Comparison of ENCODE assay signal across 8 cellular contexts in genomic region chr6:28953039-28953872, GRCh38. TPM values are rescaled to one million over a fixed set of nuclear protein-coding genes. Genes with fewer than 3 reads are reported as not detected.
DNase-seq lines count a peak whose midpoint lies in the region; ATAC-seq, FAIRE-seq and TF ChIP-seq lines count a peak whose summit lies in the region.

No MANE protein-coding gene starts in this region.

- no peaks in the 10 kb centered on the region for H3K9me3 ChIP-seq in DND-41 (ENCODE audit: insufficient read depth, low read length, severe bottlenecking)
- H3K9me3 ChIP-seq in mononuclear cell (ENCODE audit: low read depth, low read length), result no peaks in the 10 kb centered on the region

- no peak for ATAC-seq in DND-41 (ENCODE audit: insufficient read depth, low read depth)
- peak; percentile 82 for ATAC-seq in HG02798 (IDR thresholded peaks at IDR 0.05; ENCODE audit: poor library complexity, unreplicated experiment)
- peak; percentile 54 for ATAC-seq in effector memory CD8-positive, alpha-beta T cell (replicated peaks)
- peak; percentile 74 to 83 for ATAC-seq in stimulated activated naive B cell treated with anti-CD40 and anti-IgM and Interleukin-4, amounts not matched to agents 10 μg/mL and 1 μg/mL and 100 μg/mL, for 72 hours (replicated peaks)

- H3K4me2 ChIP-seq in DND-41 (ENCODE audit: insufficient read depth, low read length), result no peak overlapping the region

- no peaks in the 10 kb centered on the region for H4K20me1 ChIP-seq in DND-41 (ENCODE audit: insufficient read depth, low read length)

- peak overlapping the region; percentile 79 to 93 for H3K27ac Mint-ChIP-seq in effector memory CD8-positive, alpha-beta T cell
- H3K27ac Mint-ChIP-seq in stimulated activated naive B cell treated with anti-CD40 and anti-IgM and Interleukin-4, amounts not matched to agents 10 μg/mL and 1 μg/mL and 100 μg/mL, for 72 hours, result peak overlapping the region; percentile 93

- FAIRE-seq in D721Med (lab: Jason Lieb, UNC), result no peak

- no peak overlapping the region for H2AFZ ChIP-seq in DND-41 (ENCODE audit: low read depth, low read length)

- no peaks in the 10 kb centered on the region for H3K36me3 ChIP-seq in DND-41 (ENCODE audit: insufficient read depth, low read length)

- H3K9me3 Mint-ChIP-seq in effector memory CD8-positive, alpha-beta T cell, result no peaks in the 10 kb centered on the region
- peaks cover 4 to 5% of the 10 kb centered on the region in 2 donors for H3K9me3 Mint-ChIP-seq in stimulated activated naive B cell treated with anti-CD40 and anti-IgM and Interleukin-4, amounts not matched to agents 10 μg/mL and 1 μg/mL and 100 μg/mL, for 72 hours

- H3K4me1 ChIP-seq in DND-41 (ENCODE audit: insufficient read depth, low read length), result no peaks in the 10 kb centered on the region
- H3K4me1 ChIP-seq in mononuclear cell (ENCODE audit: insufficient read depth, low read length), result peaks cover 12% of the 10 kb centered on the region

- no peak overlapping the region for H3K4me3 ChIP-seq in DND-41 (ENCODE audit: low read depth in 1 of 2, low read length in 2 of 2)
- H3K4me3 ChIP-seq in mononuclear cell (ENCODE audit: low read length), result peak overlapping the region; percentile 12

- no peak overlapping the region for H3K9ac ChIP-seq in DND-41 (ENCODE audit: low read depth, low read length)

- peaks cover 13 to 14% of the 10 kb centered on the region in 2 donors for H3K4me1 Mint-ChIP-seq in effector memory CD8-positive, alpha-beta T cell (ENCODE audit: low read depth in 2 of 2)
- peaks cover 12% of the 10 kb centered on the region in 2 donors for H3K4me1 Mint-ChIP-seq in stimulated activated naive B cell treated with anti-CD40 and anti-IgM and Interleukin-4, amounts not matched to agents 10 μg/mL and 1 μg/mL and 100 μg/mL, for 72 hours

- TF ChIP-seq CTCF in DND-41 (IDR thresholded peaks at IDR 0.05; ENCODE audit: borderline replicate concordance, extremely low read depth, low read length, poor library complexity, severe bottlenecking), result no peak
- TF ChIP-seq CTCF in D721Med (IDR thresholded peaks at IDR 0.05; ENCODE audit: insufficient read depth, missing control alignments), result no peak

- peaks cover 30% of the 10 kb centered on the region for H3K36me3 Mint-ChIP-seq in effector memory CD8-positive, alpha-beta T cell (ENCODE audit: insufficient read depth)
- H3K36me3 Mint-ChIP-seq in stimulated activated naive B cell treated with anti-CD40 and anti-IgM and Interleukin-4, amounts not matched to agents 10 μg/mL and 1 μg/mL and 100 μg/mL, for 72 hours, result peaks cover 2 to 4% of the 10 kb centered on the region in 2 donors

- H3K27me3 Mint-ChIP-seq in effector memory CD8-positive, alpha-beta T cell, result peaks cover 5 to 17% of the 10 kb centered on the region in 2 donors
- peaks cover 22 to 54% of the 10 kb centered on the region in 2 donors for H3K27me3 Mint-ChIP-seq in stimulated activated naive B cell treated with anti-CD40 and anti-IgM and Interleukin-4, amounts not matched to agents 10 μg/mL and 1 μg/mL and 100 μg/mL, for 72 hours

- H3K4me3 Mint-ChIP-seq in effector memory CD8-positive, alpha-beta T cell, result peak overlapping the region; percentile 73 to 86
- H3K4me3 Mint-ChIP-seq in stimulated activated naive B cell treated with anti-CD40 and anti-IgM and Interleukin-4, amounts not matched to agents 10 μg/mL and 1 μg/mL and 100 μg/mL, for 72 hours, result peak overlapping the region; percentile 76 to 80

- H3K27me3 ChIP-seq in DND-41 (ENCODE audit: insufficient read depth, low read length, poor library complexity) (peaks cover 17% of the 10 kb centered on the region), mononuclear cell (ENCODE audit: insufficient read depth, low read length) (peaks cover 44% of the 10 kb centered on the region)

- H3K79me2 ChIP-seq in DND-41 (ENCODE audit: insufficient read depth, low read length), result no peaks in the 10 kb centered on the region

- H3K27ac ChIP-seq in DND-41 (ENCODE audit: low read length), result no peak overlapping the region

- peak; percentile 22 for DNase-seq in DND-41
- peak; percentile 31 to 68 for DNase-seq in NCI-H526 (lab: John Stamatoyannopoulos, UW)
- DNase-seq in activated CD4-positive, alpha-beta T cell treated with anti-CD3 and anti-CD28 coated beads, Interleukin-2, amount 50 U/mL, for 4 hours, result peak; percentile 55 to 56
- peak; percentile 50 to 56 (median 50) for DNase-seq in effector memory CD8-positive, alpha-beta T cell
- DNase-seq in stimulated activated naive B cell treated with anti-CD40 and anti-IgM and Interleukin-4, amounts not matched to agents 10 μg/mL and 1 μg/mL and 100 μg/mL, for 72 hours, result peak; percentile 36
- DNase-seq in D721Med (ENCODE audit: insufficient read length, low spot score), result no peak

RNA-seq across cellular contexts. Expression of gene TRIM27, which starts 29.5 kb away (rescaled TPM):
- 18.5 TPM for total RNA-seq in mononuclear cell

RNA-seq across cellular contexts. Expression of gene ZNF311, which starts 51.9 kb away (rescaled TPM):
- 0.10 TPM for total RNA-seq in mononuclear cell
